In genomic region chr12:19273482-19274330, GRCh38 we compare ENCODE assay signal across 8 cellular contexts.
A peak's percentile ranks its signal among the peaks of the same experiment; 100 is the strongest.
DNase-seq lines count a peak whose midpoint lies in the region; ATAC-seq and TF ChIP-seq lines count a peak whose summit lies in the region.

No MANE protein-coding gene starts in this region.

- H3K36me3 ChIP-seq in mammary epithelial cell (ENCODE audit: insufficient read depth, low read length) (peaks cover 24% of the 10 kb centered on the region), lung (ENCODE audit: control insufficient read depth in 2 of 2, insufficient read depth in 2 of 2, low read length in 2 of 2) (peaks cover 0 to 4% of the 10 kb centered on the region in 2 donors)

- peaks cover 23% of the 10 kb centered on the region for H3K4me1 ChIP-seq in mammary epithelial cell (ENCODE audit: insufficient read depth, low read length)
- peaks cover 0 to 10% of the 10 kb centered on the region in 2 donors for H3K4me1 ChIP-seq in lung (ENCODE audit: control insufficient read depth in 2 of 2, insufficient read depth in 2 of 2, low read length in 2 of 2)

- H3K4me2 ChIP-seq in mammary epithelial cell (ENCODE audit: insufficient read depth, low read depth, low read length): peak overlapping the region; percentile 59

- in situ Hi-C loops in mammary epithelial cell (cut with MboI; ENCODE audit: low sequenced_read_pairs in 2 of 2): no loop called here

- H3K27me3 ChIP-seq in mammary epithelial cell (ENCODE audit: insufficient read depth, low read length) (no peaks in the 10 kb centered on the region), lung (ENCODE audit: control insufficient read depth, insufficient read depth) (no peaks in the 10 kb centered on the region)

- peak overlapping the region; percentile 60; the same call in 1 of the 2 replicates for H3K27ac ChIP-seq in C4-2B
- H3K27ac ChIP-seq in mammary epithelial cell (ENCODE audit: insufficient read depth, low read depth, low read length): peak overlapping the region; percentile 35
- peak overlapping the region; percentile 33 to 61 for H3K27ac ChIP-seq in lung (ENCODE audit: low read depth in 1 of 2, low read length in 1 of 2)

- H3K79me2 ChIP-seq in mammary epithelial cell (ENCODE audit: insufficient read depth, low read length): peaks cover 10% of the 10 kb centered on the region

- intact Hi-C loops in mammary epithelial cell (cut with micrococcal nuclease): no loop called here

- BruUV-seq in mammary epithelial cell (replicated peaks; lab: Mats Ljungman, UMichigan): no TSS peak

- ATAC-seq in lung (ENCODE audit: insufficient read depth, low FRiP score) (peak; percentile 41), GM18867 (IDR thresholded peaks at IDR 0.05; ENCODE audit: unreplicated experiment) (no peak), HG02981 (IDR thresholded peaks at IDR 0.05; ENCODE audit: unreplicated experiment) (no peak)

- H2AFZ ChIP-seq in mammary epithelial cell (ENCODE audit: low read depth, low read length): peak overlapping the region; percentile 15

- H3K9me3 ChIP-seq in mammary epithelial cell (replicated peaks; ENCODE audit: insufficient read depth, low read length) (no peaks in the 10 kb centered on the region), lung (ENCODE audit: control insufficient read depth in 2 of 2, insufficient read depth in 1 of 2, low read length in 1 of 2) (no peaks in the 10 kb centered on the region)

- CTCF ChIA-PET in mammary epithelial cell (lab: Charles Lee; ENCODE audit: low non-redundant PET): interaction anchor here (0.6 kb wide), 1 partner anchor 15 kb away, joined by 3 read pairs; no protein-coding TSS in a partner anchor

- no peak overlapping the region for H3K4me3 ChIP-seq in NB4 (ENCODE audit: low read depth, low read length)
- H3K4me3 ChIP-seq in mammary epithelial cell (replicated peaks in 1 of 3; ENCODE audit: insufficient read depth in 1 of 3, low read depth in 2 of 3, low read length in 3 of 3): no peak overlapping the region
- H3K4me3 ChIP-seq in lung: no peak overlapping the region

- dilution Hi-C loops in mammary epithelial cell (cut with HindIII; ENCODE audit: low sequenced_read_pairs): no loop called here

- TF ChIP-seq CTCF in C4-2B (conservative IDR thresholded peaks at IDR 0.05) (no peak), NB4 (IDR thresholded peaks at IDR 0.05; ENCODE audit: low read depth, low read length) (no peak), mammary epithelial cell (conservative IDR thresholded peaks at IDR 0.05 in 1 of 2, IDR thresholded peaks at IDR 0.05 in 1 of 2; ENCODE audit: extremely low read depth in 1 of 2, insufficient read depth in 1 of 2, low read depth in 1 of 2, low read length in 2 of 2) (no peak), lung (IDR thresholded peaks at IDR 0.05; ENCODE audit: control extremely low read depth, extremely low read depth) (no peak)

- TF ChIP-seq POLR2A in NB4 (IDR thresholded peaks at IDR 0.05; ENCODE audit: extremely low read depth, insufficient read length): no peak

- H3K9ac ChIP-seq in mammary epithelial cell (ENCODE audit: insufficient read depth, low read length): no peak overlapping the region

- no peaks in the 10 kb centered on the region for H4K20me1 ChIP-seq in mammary epithelial cell (ENCODE audit: insufficient read depth, low read length)

- WGBS in mammary epithelial cell (ENCODE audit: low coverage, missing lambda C conversion rate): 63% methylated on average over 4 of the region's 4 CpGs
- WGBS in lung, 2 donors: 79 to 88% methylated on average over 4 of the region's 4 CpGs

- DNase-seq in NB4 (ENCODE audit: low read depth): peak; percentile 79
- DNase-seq in T-helper 9 cell: peak; percentile 44
- peak; percentile 91 for DNase-seq in mammary epithelial cell
- DNase-seq in lung (ENCODE audit: low spot score): peak; percentile 55
- peak; percentile 42 for DNase-seq in stimulated activated naive CD4-positive, alpha-beta T cell treated with Interleukin-2 at 50 U/mL for 16 hours (lab: John Stamatoyannopoulos, UW)
